In the genomic region with DNA sequence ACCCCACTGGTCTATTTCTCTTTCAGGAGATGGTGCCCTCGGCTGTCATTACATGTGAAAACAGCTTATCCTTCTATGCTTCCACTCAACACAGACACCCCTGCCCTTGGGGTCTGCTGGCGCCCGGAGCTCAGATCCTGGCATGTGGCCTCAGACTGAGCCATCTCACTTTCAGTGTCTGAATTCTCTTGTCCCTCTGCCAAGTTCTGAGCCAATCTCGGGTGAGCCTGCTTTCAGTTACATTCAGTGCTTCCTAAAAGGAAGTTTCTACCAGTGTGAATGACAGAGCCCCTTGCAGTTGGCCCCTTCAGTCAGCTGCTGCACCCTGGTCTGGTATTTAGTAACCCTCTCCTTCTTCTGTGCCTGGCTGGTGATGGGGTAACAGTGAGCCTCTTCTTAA, we compare ENCODE assay signal across 9 cellular contexts.
DNase-seq lines count a peak whose midpoint lies in the region; TF ChIP-seq lines count a peak whose summit lies in the region.
"Had no signal": no experiment of that assay in that cellular context is flagged by ENCODE, and none has a peak within 500 bp of the region (broad histone marks: within the 10 kb centered on the region; RNA-seq: fewer than 3 reads in every experiment).

No MANE protein-coding gene starts in this region.

- H3K27ac Mint-ChIP-seq in HFFc6, result peak overlapping the region; percentile 36; the same call in 1 of the 2 replicates
- H3K27ac Mint-ChIP-seq: activated naive CD8-positive, alpha-beta T cell treated with anti-CD3 and anti-CD28 coated beads, Interleukin-2, amount 10 ng/mL, durations not matched to agents 7 days and 5 days had no signal

- intact Hi-C loops in head of caudate nucleus (cut with DNase I) (no loop called here), stomach (cut with DNase I; ENCODE audit: low total_unique reads) (no loop called here)

- no peaks in the 10 kb centered on the region; the same call in 1 of the 2 replicates for H3K27me3 Mint-ChIP-seq in HFFc6 (ENCODE audit: insufficient read depth)

- TF ChIP-seq CTCF in HFFc6 (IDR thresholded peaks at IDR 0.05) (no peak), stomach (IDR thresholded peaks at IDR 0.05) (no peak)

- no peak for TF ChIP-seq EP300 in stomach (IDR thresholded peaks at IDR 0.05)

- H3K36me3 ChIP-seq in stomach, result no peaks in the 10 kb centered on the region
- H3K36me3 ChIP-seq: ovary had no signal

- no peaks in the 10 kb centered on the region for H3K27me3 ChIP-seq in stomach
- H3K27me3 ChIP-seq: ovary had no signal

- 9 to 20% (median 13%) methylated on average over 4 of the region's 4 CpGs for WGBS in stomach, 5 donors

- H3K36me3 Mint-ChIP-seq in HFFc6 (ENCODE audit: low read depth), result no peaks in the 10 kb centered on the region
- H3K36me3 Mint-ChIP-seq: activated naive CD8-positive, alpha-beta T cell treated with anti-CD3 and anti-CD28 coated beads, Interleukin-2, amount 10 ng/mL, durations not matched to agents 7 days and 5 days had no signal

- no peak overlapping the region for H3K27ac ChIP-seq in stomach
- H3K27ac ChIP-seq: ovary had no signal

- H3K9me3 ChIP-seq in stomach, result no peaks in the 10 kb centered on the region
- H3K9me3 ChIP-seq: ovary had no signal

- peaks cover 0 to 14% (median 9%) of the 10 kb centered on the region in 4 donors for H3K4me1 ChIP-seq in stomach

- no peak for TF ChIP-seq POLR2A in stomach (IDR thresholded peaks at IDR 0.05)

- peaks cover 10% of the 10 kb centered on the region for H3K4me1 Mint-ChIP-seq in HFFc6 (ENCODE audit: low read depth)
- H3K4me1 Mint-ChIP-seq: activated naive CD8-positive, alpha-beta T cell treated with anti-CD3 and anti-CD28 coated beads, Interleukin-2, amount 10 ng/mL, durations not matched to agents 7 days and 5 days had no signal

- no peak for DNase-seq in HFFc6
- peak; percentile 5 for DNase-seq in SKM-1 (lab: John Stamatoyannopoulos, UW; ENCODE audit: unreplicated experiment)
- peak in 35 of 42 donors; percentile 14 to 84 (median 46) for DNase-seq in head of caudate nucleus
- DNase-seq in smooth muscle cell of the brain vasculature (ENCODE audit: low read depth, low spot score), result peak; percentile 57
- no peak for DNase-seq in activated CD8-positive, alpha-beta memory T cell treated with anti-CD3 and anti-CD28 coated beads for 24 hours
- no peak for DNase-seq in activated naive CD4-positive, alpha-beta T cell treated with anti-CD3 and anti-CD28 coated beads, Interleukin-2, amount 50 U/mL, for 16 hours
- no peak for DNase-seq in stomach
- DNase-seq: activated naive CD8-positive, alpha-beta T cell treated with anti-CD3 and anti-CD28 coated beads, Interleukin-2, amount 10 ng/mL, durations not matched to agents 7 days and 5 days had no signal

- no peaks in the 10 kb centered on the region for H3K9me3 Mint-ChIP-seq in HFFc6
- H3K9me3 Mint-ChIP-seq: activated naive CD8-positive, alpha-beta T cell treated with anti-CD3 and anti-CD28 coated beads, Interleukin-2, amount 10 ng/mL, durations not matched to agents 7 days and 5 days had no signal

- peak overlapping the region in 1 of 4 donors; percentile 9 for H3K4me3 ChIP-seq in stomach
- H3K4me3 ChIP-seq: ovary had no signal

- peak overlapping the region; percentile 61 for H3K4me3 Mint-ChIP-seq in HFFc6
- H3K4me3 Mint-ChIP-seq: activated naive CD8-positive, alpha-beta T cell treated with anti-CD3 and anti-CD28 coated beads, Interleukin-2, amount 10 ng/mL, durations not matched to agents 7 days and 5 days had no signal

Comparison
In these comparisons a context has a peak if more than half of its experiments do, and no peak if none do; other contexts are left out.
1. DNase-seq: peak in SKM-1 (single experiment), head of caudate nucleus (35 of 42) and smooth muscle cell of the brain vasculature (single experiment); none in HFFc6 (single experiment), activated CD8-positive, alpha-beta memory T cell treated with anti-CD3 and anti-CD28 coated beads for 24 hours (single experiment), activated naive CD4-positive, alpha-beta T cell treated with anti-CD3 and anti-CD28 coated beads, Interleukin-2, amount 50 U/mL, for 16 hours (single experiment) and stomach (single experiment).